ENCODE assay signal across 8 cellular contexts in genomic region chr17:79612468-79613194, GRCh38. TPM values are rescaled to one million over a fixed set of nuclear protein-coding genes. Genes with fewer than 3 reads are reported as not detected.
A peak's percentile ranks its signal among the peaks of the same experiment; 100 is the strongest.
DNase-seq lines count a peak whose midpoint lies in the region; ATAC-seq and TF ChIP-seq lines count a peak whose summit lies in the region.

No MANE protein-coding gene starts in this region.

- intact Hi-C loops in stomach (cut with DNase I; ENCODE audit: low total_unique reads) = no loop called here

- ATAC-seq in GM19035 (IDR thresholded peaks at IDR 0.05; ENCODE audit: unreplicated experiment) = no peak

- TF ChIP-seq POLR2A in stomach (IDR thresholded peaks at IDR 0.05) = no peak

- H3K27me3 ChIP-seq in HL-60 (ENCODE audit: insufficient read depth, poor library complexity, severe bottlenecking) (peaks cover 21% of the 10 kb centered on the region), stomach (peaks cover 31 to 99% (median 87%) of the 10 kb centered on the region in 3 donors)

- DNase-seq in DMS114 treated with DMSO at 0.1 percent for 48 hours (lab: John Stamatoyannopoulos, UW; ENCODE audit: unreplicated experiment) = peak; percentile 17
- DNase-seq in HL-60 (ENCODE audit: low read depth in 1 of 2, low spot score in 1 of 2) = peak; percentile 10 to 34
- DNase-seq in OCI-M1 (lab: John Stamatoyannopoulos, UW) = peak; percentile 69
- DNase-seq in amygdala (lab: John Stamatoyannopoulos, UW) = peak in 33 of 56 donors; percentile 8 to 69 (median 30)
- DNase-seq in kidney glomerular epithelial cell (lab: John Stamatoyannopoulos, UW) = peak; percentile 15
- DNase-seq in stomach = peak; percentile 31
- DNase-seq in stimulated activated naive CD4-positive, alpha-beta T cell treated with Interleukin-2 at 50 U/mL for 16 hours (lab: John Stamatoyannopoulos, UW) = no peak

- H3K27ac ChIP-seq in HL-60 (replicated peaks) (no peak overlapping the region), stomach (no peak overlapping the region)

- 47 to 51% (median 49%) methylated on average over 25 of the region's 25 CpGs for WGBS in stomach, 5 donors

- no peak for TF ChIP-seq EP300 in stomach (IDR thresholded peaks at IDR 0.05)

- no peak overlapping the region for H3K4me3 ChIP-seq in HL-60 (replicated peaks; ENCODE audit: insufficient read depth, low read length)
- H3K4me3 ChIP-seq in stomach = no peak overlapping the region

- no peaks in the 10 kb centered on the region for H3K36me3 ChIP-seq in stomach

- H3K9me3 ChIP-seq in stomach = no peaks in the 10 kb centered on the region

- H3K4me1 ChIP-seq in stomach = peaks cover 6 to 36% (median 22%) of the 10 kb centered on the region in 4 donors

- TF ChIP-seq CTCF in HL-60 (IDR thresholded peaks at IDR 0.05; ENCODE audit: insufficient read depth, low read length) (peak; percentile 44), stomach (IDR thresholded peaks at IDR 0.05) (peak in 1 of 7 experiments; percentile 36)

RNA-seq across cellular contexts. Expression of gene RBFOX3, which starts 1.8 kb away (rescaled TPM):
- 1 to 10 TPM in 1 of 5 donors, not detected in 4; 7.6 TPM for total RNA-seq in stomach
- polyA plus RNA-seq in stomach = 1 to 10 TPM in 1 of 3 donors, not detected in 2; 1.2 TPM
